9 cellular contexts compared by ENCODE assay signal in genomic region chr14:38255408-38255672, GRCh38. TPM values are rescaled to one million over a fixed set of nuclear protein-coding genes. Genes with fewer than 3 reads are reported as not detected.
DNase-seq lines count a peak whose midpoint lies in the region; ATAC-seq and TF ChIP-seq lines count a peak whose summit lies in the region.
"Had no signal": no experiment of that assay in that cellular context is flagged by ENCODE, and none has a peak within 500 bp of the region (broad histone marks: within the 10 kb centered on the region; RNA-seq: fewer than 3 reads in every experiment).

No MANE protein-coding gene starts in this region.

- no peaks in the 10 kb centered on the region for H3K4me1 ChIP-seq in right atrium auricular region

- H3K9me3 ChIP-seq in right atrium auricular region, result no peaks in the 10 kb centered on the region

- no peak overlapping the region for H3K4me3 ChIP-seq in GM06990 (replicated peaks; ENCODE audit: low read depth, low read length)
- peak overlapping the region; percentile 50 to 55 for H3K4me3 ChIP-seq in right atrium auricular region
- H3K4me3 ChIP-seq in retinal pigment epithelial cell (ENCODE audit: low read length), result peak overlapping the region; percentile 45

- H3K36me3 ChIP-seq in GM06990 (ENCODE audit: control insufficient read depth, insufficient read depth, low read length) (no peaks in the 10 kb centered on the region), right atrium auricular region (no peaks in the 10 kb centered on the region)

- peak; percentile 14 for ATAC-seq in activated T-helper 17 cell treated with anti-CD3 and anti-CD28 coated beads, Interleukin-2, amount 50 U/mL, for 72 hours (replicated peaks)
- ATAC-seq in GM21367 (IDR thresholded peaks at IDR 0.05; ENCODE audit: unreplicated experiment), result no peak

- H3K27me3 ChIP-seq in GM06990 (replicated peaks; ENCODE audit: control insufficient read depth, insufficient read depth, low read length), result no peaks in the 10 kb centered on the region
- H3K27me3 ChIP-seq in right atrium auricular region, result no peaks in the 10 kb centered on the region

- peak overlapping the region; percentile 39 for H3K4me3 Mint-ChIP-seq in activated T-helper 17 cell treated with anti-CD3 and anti-CD28 coated beads, Interleukin-2, amount 50 U/mL, for 72 hours

- no peaks in the 10 kb centered on the region for H3K36me3 Mint-ChIP-seq in activated T-helper 17 cell treated with anti-CD3 and anti-CD28 coated beads, Interleukin-2, amount 50 U/mL, for 72 hours (ENCODE audit: low read depth)

- TF ChIP-seq CTCF in GM06990 (IDR thresholded peaks at IDR 0.05; ENCODE audit: insufficient read depth, low read length, poor library complexity, severe bottlenecking) (no peak), right atrium auricular region (IDR thresholded peaks at IDR 0.05) (no peak), retinal pigment epithelial cell (conservative IDR thresholded peaks at IDR 0.05; ENCODE audit: low read depth, low read length) (no peak)

- no peaks in the 10 kb centered on the region for H3K4me1 Mint-ChIP-seq in activated T-helper 17 cell treated with anti-CD3 and anti-CD28 coated beads, Interleukin-2, amount 50 U/mL, for 72 hours

- no peak overlapping the region for H3K27ac Mint-ChIP-seq in activated T-helper 17 cell treated with anti-CD3 and anti-CD28 coated beads, Interleukin-2, amount 50 U/mL, for 72 hours

- H3K9me3 Mint-ChIP-seq in activated T-helper 17 cell treated with anti-CD3 and anti-CD28 coated beads, Interleukin-2, amount 50 U/mL, for 72 hours, result no peaks in the 10 kb centered on the region

- peak; percentile 5 for DNase-seq in GM06990 (ENCODE audit: extremely low read depth, insufficient read length)
- DNase-seq in right atrium auricular region (ENCODE audit: low spot score), result no peak
- no peak for DNase-seq in retinal pigment epithelial cell (ENCODE audit: low read depth)
- no peak for DNase-seq in inferior parietal cortex (ENCODE audit: extremely low spot score)
- DNase-seq in erythroblast (lab: John Stamatoyannopoulos, UW), result no peak
- no peak for DNase-seq in OCI-M2 (lab: John Stamatoyannopoulos, UW; ENCODE audit: unreplicated experiment)

- peaks cover 20% of the 10 kb centered on the region for H3K27me3 Mint-ChIP-seq in activated T-helper 17 cell treated with anti-CD3 and anti-CD28 coated beads, Interleukin-2, amount 50 U/mL, for 72 hours

- no peak for TF ChIP-seq POLR2A in erythroblast (IDR thresholded peaks at IDR 0.05; ENCODE audit: low read length)

- H3K27ac ChIP-seq in right atrium auricular region, result peak overlapping the region; percentile 84 to 85
- H3K27ac ChIP-seq: VCaP had no signal

RNA-seq across cellular contexts. Expression of gene CLEC14A, which starts 0.6 kb away (rescaled TPM):
- total RNA-seq in activated T-helper 17 cell treated with anti-CD3 and anti-CD28 coated beads, Interleukin-2, amount 50 U/mL, for 72 hours, result not detected
- 10 to 100 TPM; 44.6 to 63.0 TPM for total RNA-seq in right atrium auricular region

RNA-seq across cellular contexts. Expression of gene SSTR1, which starts 47.6 kb away (rescaled TPM):
- total RNA-seq in activated T-helper 17 cell treated with anti-CD3 and anti-CD28 coated beads, Interleukin-2, amount 50 U/mL, for 72 hours, result not detected
- total RNA-seq in right atrium auricular region, result 1 to 10 TPM in 1 of 2 donors, under 1 TPM in 1; 0.41 to 1.8 TPM

Comparison
In these comparisons a context has a peak if more than half of its experiments do, and no peak if none do; other contexts are left out.
1. RNA of gene CLEC14A, which starts 0.6 kb away (total RNA-seq): 44.6 to 63.0 TPM in right atrium auricular region; not detected in activated T-helper 17 cell treated with anti-CD3 and anti-CD28 coated beads, Interleukin-2, amount 50 U/mL, for 72 hours; every median in the first group is over 10 times any median in the second.